8 cellular contexts compared by ENCODE assay signal in genomic region chr19:45770192-45771101, GRCh38. TPM values are rescaled to one million over a fixed set of nuclear protein-coding genes. Genes with fewer than 3 reads are reported as not detected.
DNase-seq lines count a peak whose midpoint lies in the region; ATAC-seq and TF ChIP-seq lines count a peak whose summit lies in the region.

No MANE protein-coding gene starts in this region.

- peak overlapping the region; percentile 84 for H3K4me3 Mint-ChIP-seq in Calu3 (ENCODE audit: low read depth, unreplicated experiment)

- H4K20me1 ChIP-seq in OCI-LY7 (ENCODE audit: insufficient read depth, low read length) = no peaks in the 10 kb centered on the region

- no peaks in the 10 kb centered on the region for H3K27me3 Mint-ChIP-seq in Calu3 (ENCODE audit: unreplicated experiment)

- H3K4me1 Mint-ChIP-seq in Calu3 (ENCODE audit: low read depth, unreplicated experiment) = peaks cover 21% of the 10 kb centered on the region

- no peaks in the 10 kb centered on the region for H3K9me2 ChIP-seq in OCI-LY7 (ENCODE audit: insufficient read depth, low read length)

- WGBS in esophagus, 2 donors = 1 to 2% methylated on average over 73 to 79 of the region's 79 CpGs

- H3K4me2 ChIP-seq in OCI-LY7 (ENCODE audit: low read length) = peak overlapping the region; percentile 91

- H3K27ac Mint-ChIP-seq in Calu3 (ENCODE audit: unreplicated experiment) = peak overlapping the region; percentile 88

- H3K36me3 Mint-ChIP-seq in Calu3 (ENCODE audit: insufficient read depth, unreplicated experiment) = peaks cover 82% of the 10 kb centered on the region

- intact Hi-C loops in Calu3 (cut with micrococcal nuclease; ENCODE audit: unreplicated experiment) (no loop called here), OCI-LY7 (cut with micrococcal nuclease; ENCODE audit: unreplicated experiment) (loop anchor here (1.0 to 5.0 kb wide), 3 partner anchors 9 to 78 kb away; partner anchors contain the start of genes QPCTL and SNRPD2)

- H3K79me2 ChIP-seq in OCI-LY7 (ENCODE audit: insufficient read depth, low read depth, low read length) = no peaks in the 10 kb centered on the region

- CTCF ChIA-PET in Calu3 (lab: Charles Lee) (interaction anchor here (0.6 to 4.8 kb wide), 16 partner anchors 12 to 315 kb away, joined by 3 to 46 read pairs (median 4); partner anchors contain the start of genes DMPK, DMWD, FBXO46 and MYPOP), OCI-LY7 (lab: Charles Lee; ENCODE audit: unreplicated experiment) (interaction anchor here (0.5 to 0.6 kb wide), 4 partner anchors 40 to 1552 kb away, joined by 3 to 10 read pairs (median 4); no protein-coding TSS in a partner anchor)

- H3K9me3 ChIP-seq in OCI-LY7 (ENCODE audit: low read length) (no peaks in the 10 kb centered on the region), esophagus (ENCODE audit: control insufficient read depth in 2 of 2, insufficient read depth in 1 of 2, low read depth in 1 of 2, low read length in 1 of 2) (no peaks in the 10 kb centered on the region), mucosa of stomach (ENCODE audit: control insufficient read depth, low read length) (no peaks in the 10 kb centered on the region)

- peak overlapping the region; percentile 72 for H3K9ac ChIP-seq in mucosa of stomach (ENCODE audit: low read length)

- DNase-seq in Calu3 (peak; percentile 96), HuH-7.5 (ENCODE audit: low spot score) (peak; percentile 99), OCI-LY7 (ENCODE audit: low spot score) (peak; percentile 97)
- DNase-seq in activated T-cell treated with anti-CD3 and anti-CD28 coated beads, Interleukin-2, amount 50 U/mL, for 1 hour = peak; percentile 94
- DNase-seq in stimulated activated CD8-positive, alpha-beta memory T cell treated with anti-CD3 and anti-CD28 coated beads, Interleukin-4, amount 100 ng/mL, for 48 hours = peak; percentile 92

- H3K36me3 ChIP-seq in OCI-LY7 (ENCODE audit: insufficient read depth, low read length) (no peaks in the 10 kb centered on the region), esophagus (ENCODE audit: control insufficient read depth in 2 of 2, insufficient read depth in 2 of 2, low read length in 1 of 2) (peaks cover 0 to 17% of the 10 kb centered on the region in 2 donors), mucosa of stomach (ENCODE audit: control insufficient read depth, insufficient read depth, low read length) (peaks cover 5% of the 10 kb centered on the region)

- H3K4me3 ChIP-seq in OCI-LY7 (ENCODE audit: low read depth, low read length, poor library complexity, severe bottlenecking) (peak overlapping the region; percentile 71), esophagus (ENCODE audit: low read depth in 1 of 2, low read length in 2 of 2) (peak overlapping the region; percentile 29 to 53), mucosa of stomach (ENCODE audit: low read length) (peak overlapping the region; percentile 63)

- H3K27me3 ChIP-seq in esophagus (ENCODE audit: control insufficient read depth in 1 of 2, insufficient read depth in 2 of 2, low read length in 2 of 2) (no peaks in the 10 kb centered on the region), mucosa of stomach (ENCODE audit: control insufficient read depth, insufficient read depth, low read length) (peaks cover 8% of the 10 kb centered on the region)

- peaks cover 33% of the 10 kb centered on the region for H3K4me1 ChIP-seq in OCI-LY7 (ENCODE audit: insufficient read depth, low read length, poor library complexity, severe bottlenecking)
- peaks cover 5 to 10% of the 10 kb centered on the region in 2 donors for H3K4me1 ChIP-seq in esophagus (ENCODE audit: control insufficient read depth in 2 of 2, insufficient read depth in 2 of 2, low read length in 1 of 2)
- peaks cover 52% of the 10 kb centered on the region for H3K4me1 ChIP-seq in mucosa of stomach (ENCODE audit: control insufficient read depth, insufficient read depth, low read length)

- BruUV-seq in Calu3 (replicated peaks; lab: Mats Ljungman, UMichigan) (no TSS peak), OCI-LY7 (replicated peaks; lab: Mats Ljungman, UMichigan) (no TSS peak)

- H3K9me3 Mint-ChIP-seq in Calu3 (ENCODE audit: low read depth, unreplicated experiment) = no peaks in the 10 kb centered on the region

- ATAC-seq in GM21447 (IDR thresholded peaks at IDR 0.05; ENCODE audit: unreplicated experiment) = peak; percentile 53

- H2AFZ ChIP-seq in OCI-LY7 (ENCODE audit: low read length) = peak overlapping the region; percentile 17; the same call in 1 of the 2 replicates

- peak overlapping the region; percentile 71 for H3K27ac ChIP-seq in OCI-LY7 (ENCODE audit: low read depth, low read length, poor library complexity, severe bottlenecking)
- H3K27ac ChIP-seq in esophagus (ENCODE audit: low read depth in 2 of 2, low read length in 1 of 2) = peak overlapping the region; percentile 91 to 93

- POLR2A ChIA-PET in OCI-LY7 (lab: Charles Lee) = interaction anchor here (1.1 to 1.3 kb wide), 2 partner anchors 50 to 93 kb away, joined by 3 to 4 read pairs; partner anchors contain the start of gene SYMPK

- TF ChIP-seq CTCF in Calu3 (IDR thresholded peaks at IDR 0.05; ENCODE audit: unreplicated experiment) = peak; percentile 99
- peak; percentile 93 for TF ChIP-seq CTCF in OCI-LY7 (conservative IDR thresholded peaks at IDR 0.05; ENCODE audit: low read length)

RNA-seq across cellular contexts. Expression of gene SIX5, which starts 1.4 kb away (rescaled TPM):
- 12.9 and 15.0 TPM in 2 replicates for total RNA-seq in Calu3 (2022)
- total RNA-seq in OCI-LY7 (2014; rRNA removed; shearing (Covaris generic)) = 9.4 and 10.2 TPM in 2 replicates
- total RNA-seq in OCI-LY7 (2022) = 15.2 and 18.6 TPM in 2 replicates
- polyA plus RNA-seq in esophagus = 1 to 10 TPM; 8.2 to 9.8 TPM

RNA-seq across cellular contexts. Expression of gene DMPK, which starts 11.8 kb away (rescaled TPM):
- total RNA-seq in Calu3 (2022) = 70.8 and 76.0 TPM in 2 replicates
- total RNA-seq in OCI-LY7 (2014; rRNA removed; shearing (Covaris generic)) = 12.8 and 14.9 TPM in 2 replicates
- total RNA-seq in OCI-LY7 (2022) = 34.7 and 46.9 TPM in 2 replicates
- 100 to 1,000 TPM in 1 of 2 donors, 10 to 100 TPM in 1; 26.0 to 133 TPM for polyA plus RNA-seq in esophagus

RNA-seq across cellular contexts. Expression of gene DMWD, which starts 22.2 kb away (rescaled TPM):
- 74.9 and 76.9 TPM in 2 replicates for total RNA-seq in Calu3 (2022)
- total RNA-seq in OCI-LY7 (2014; rRNA removed; shearing (Covaris generic)) = 27.1 and 43.2 TPM in 2 replicates
- total RNA-seq in OCI-LY7 (2022) = 44.0 and 57.3 TPM in 2 replicates
- polyA plus RNA-seq in esophagus = 10 to 100 TPM; 12.4 to 34.6 TPM

RNA-seq across cellular contexts. Expression of gene MEIOSIN, which starts 37.2 kb away (rescaled TPM):
- total RNA-seq in Calu3 (2022) (not detected in 2 replicates), OCI-LY7 (2022) (not detected in 2 replicates)
- not detected in 2 replicates for total RNA-seq in OCI-LY7 (2014; rRNA removed; shearing (Covaris generic))
- not detected for polyA plus RNA-seq in esophagus

RNA-seq across cellular contexts. Expression of gene FBXO46, which starts 39.8 kb away (rescaled TPM):
- total RNA-seq in Calu3 (2022) = 43.8 and 53.6 TPM in 2 replicates
- total RNA-seq in OCI-LY7 (2014; rRNA removed; shearing (Covaris generic)) = 23.9 and 27.5 TPM in 2 replicates
- 31.7 and 32.2 TPM in 2 replicates for total RNA-seq in OCI-LY7 (2022)
- polyA plus RNA-seq in esophagus = 10 to 100 TPM; 13.9 TPM

Comparison
In these comparisons a context has a peak if more than half of its experiments do, and no peak if none do; other contexts are left out.
1. Peak in every context shown above with its lines: DNase-seq, ATAC-seq, H3K4me3 ChIP-seq and H3K27ac ChIP-seq.